ENCODE assay signal across 25 cellular contexts in genomic region chr2:11099122-11100065, GRCh38. TPM values are rescaled to one million over a fixed set of nuclear protein-coding genes. Genes with fewer than 3 reads are reported as not detected.
DNase-seq lines count a peak whose midpoint lies in the region; ATAC-seq and TF ChIP-seq lines count a peak whose summit lies in the region.
"Had no signal": no experiment of that assay in that cellular context is flagged by ENCODE, and none has a peak within 500 bp of the region (broad histone marks: within the 10 kb centered on the region; RNA-seq: fewer than 3 reads in every experiment).

No MANE protein-coding gene starts in this region.

- peaks cover 0 to 18% (median 0%) of the 10 kb centered on the region in 3 experiments for H3K27me3 ChIP-seq in neuronal stem cell (ENCODE audit: control insufficient read depth in 3 of 3, insufficient read depth in 3 of 3, low read depth in 1 of 3, low read length in 3 of 3)
- no peaks in the 10 kb centered on the region for H3K27me3 ChIP-seq in sigmoid colon

- no peak overlapping the region for H3K14ac ChIP-seq in neuronal stem cell (ENCODE audit: low read length)

- no peak overlapping the region for H4K8ac ChIP-seq in neuronal stem cell (ENCODE audit: low read depth, low read length)

- no peaks in the 10 kb centered on the region for H3K36me3 ChIP-seq in OCI-LY7 (ENCODE audit: insufficient read depth, low read length)
- no peaks in the 10 kb centered on the region for H3K36me3 ChIP-seq in neuronal stem cell (replicated peaks in 1 of 2; ENCODE audit: control insufficient read depth in 2 of 2, insufficient read depth in 2 of 2, low read length in 2 of 2)
- H3K36me3 ChIP-seq in sigmoid colon: no peaks in the 10 kb centered on the region
- H3K36me3 ChIP-seq: gastroesophageal sphincter had no signal

- no peak overlapping the region for H3K18ac ChIP-seq in neuronal stem cell (ENCODE audit: low read length)

- no peak overlapping the region for H3K4me3 ChIP-seq in GM12864 (ENCODE audit: low read depth, low read length)
- H3K4me3 ChIP-seq in OCI-LY7 (ENCODE audit: low read depth, low read length, poor library complexity, severe bottlenecking): no peak overlapping the region
- H3K4me3 ChIP-seq in neuronal stem cell (ENCODE audit: low read length in 2 of 2): no peak overlapping the region
- no peak overlapping the region for H3K4me3 ChIP-seq in sigmoid colon
- H3K4me3 ChIP-seq: gastroesophageal sphincter had no signal

- no peaks in the 10 kb centered on the region for H3K9me2 ChIP-seq in OCI-LY7 (ENCODE audit: insufficient read depth, low read length)

- H4K91ac ChIP-seq in neuronal stem cell (ENCODE audit: low read depth, low read length, poor library complexity): no peak overlapping the region

- POLR2A ChIA-PET in OCI-LY7 (lab: Charles Lee): no interaction called here

- no peak overlapping the region for H2BK12ac ChIP-seq in neuronal stem cell (ENCODE audit: low read length)

- H3K79me2 ChIP-seq in OCI-LY7 (ENCODE audit: insufficient read depth, low read depth, low read length): no peaks in the 10 kb centered on the region

- H4K20me1 ChIP-seq in OCI-LY7 (ENCODE audit: insufficient read depth, low read length): no peaks in the 10 kb centered on the region

- H3K27ac ChIP-seq in OCI-LY7 (ENCODE audit: low read depth, low read length, poor library complexity, severe bottlenecking): no peak overlapping the region
- no peak overlapping the region for H3K27ac ChIP-seq in neuronal stem cell (replicated peaks; ENCODE audit: low read length)
- no peak overlapping the region for H3K27ac ChIP-seq in sigmoid colon
- H3K27ac ChIP-seq: gastroesophageal sphincter, RWPE1 had no signal

- H2BK15ac ChIP-seq in neuronal stem cell (ENCODE audit: low read length): no peak overlapping the region

- H3K4ac ChIP-seq in neuronal stem cell (ENCODE audit: low read length): no peak overlapping the region

- TF ChIP-seq CTCF in GM12864 (IDR thresholded peaks at IDR 0.05; ENCODE audit: low read depth, low read length, missing control alignments) (peak; percentile 30), OCI-LY7 (conservative IDR thresholded peaks at IDR 0.05; ENCODE audit: low read length) (peak; percentile 41; the same call in 1 of the 2 replicates), sigmoid colon (IDR thresholded peaks at IDR 0.05) (no peak)

- H2BK5ac ChIP-seq in neuronal stem cell (ENCODE audit: low read length): no peak overlapping the region

- TF ChIP-seq EP300 in sigmoid colon (IDR thresholded peaks at IDR 0.05): no peak

- H3K9ac ChIP-seq in neuronal stem cell (ENCODE audit: low read depth, low read length, poor library complexity): peak overlapping the region; percentile 61

- peak in 2 of 3 experiments; percentile 25 to 40 for DNase-seq in NCI-H1417 (lab: John Stamatoyannopoulos, UW)
- DNase-seq in NCI-H1417 treated with DMSO at 0.1 percent for 48 hours (lab: John Stamatoyannopoulos, UW): no peak
- no peak for DNase-seq in GM12864 (ENCODE audit: low read depth)
- DNase-seq in OCI-LY7 (ENCODE audit: low spot score): peak; percentile 7
- no peak for DNase-seq in neuronal stem cell (ENCODE audit: low spot score)
- no peak for DNase-seq in sigmoid colon
- DNase-seq: 8988T; activated CD4-positive, alpha-beta T cell treated with anti-CD3 and anti-CD28 coated beads for 4 hours; activated naive CD4-positive, alpha-beta T cell treated with Interleukin-2 at 50 U/mL for 16 hours; activated T-cell treated with anti-CD3 and anti-CD28 coated beads, Interleukin-2, amount 50 U/mL, for 48 hours; cerebellar nuclear complex; EL; Kasumi-1; MV-4-11; NCI-H1694; NCI-H2171 treated with DMSO at 0.1 percent for 48 hours; NCI-H510A treated with DMSO at 0.1 percent for 48 hours; stimulated activated CD4-positive, alpha-beta T cell treated with anti-CD3 and anti-CD28 coated beads, Interleukin-4, amount 100 ng/mL, for 4 hours; stimulated activated naive B cell treated with anti-CD40 and anti-IgM and Interleukin-4, amounts not matched to agents 10 μg/mL and 1 μg/mL and 100 μg/mL, for 72 hours had no signal

- intact Hi-C loops in OCI-LY7 (cut with micrococcal nuclease; ENCODE audit: unreplicated experiment) (no loop called here), sigmoid colon (cut with DNase I) (no loop called here)

- H3K79me1 ChIP-seq in neuronal stem cell (ENCODE audit: low read depth, low read length): no peaks in the 10 kb centered on the region

- H2AFZ ChIP-seq in OCI-LY7 (ENCODE audit: low read length) (no peak overlapping the region), neuronal stem cell (ENCODE audit: low read length) (no peak overlapping the region)

- no peak overlapping the region for H2AK5ac ChIP-seq in neuronal stem cell (ENCODE audit: low read depth, low read length)

- H3K9me3 ChIP-seq in OCI-LY7 (ENCODE audit: low read length) (no peaks in the 10 kb centered on the region), neuronal stem cell (replicated peaks in 1 of 2; ENCODE audit: control insufficient read depth in 2 of 2, insufficient read depth in 1 of 2, low read depth in 1 of 2, low read length in 2 of 2) (no peaks in the 10 kb centered on the region), sigmoid colon (no peaks in the 10 kb centered on the region)
- H3K9me3 ChIP-seq: gastroesophageal sphincter had no signal

- BruUV-seq in OCI-LY7 (replicated peaks; lab: Mats Ljungman, UMichigan): no TSS peak

- H2BK120ac ChIP-seq in neuronal stem cell (ENCODE audit: low read depth, low read length): no peak overlapping the region

- TF ChIP-seq POLR2A in sigmoid colon (IDR thresholded peaks at IDR 0.05): no peak

- ATAC-seq in GM21737 (IDR thresholded peaks at IDR 0.05; ENCODE audit: unreplicated experiment) (no peak), HG02973 (IDR thresholded peaks at IDR 0.05; ENCODE audit: unreplicated experiment) (no peak)
- ATAC-seq: gastroesophageal sphincter; left lobe of liver; sciatic nerve; stimulated activated naive B cell treated with anti-CD40 and anti-IgM and Interleukin-4, amounts not matched to agents 10 μg/mL and 1 μg/mL and 100 μg/mL, for 72 hours had no signal

- no CpG with 5 or more reads among the region's 14 CpGs for WGBS in neuronal stem cell (ENCODE audit: extremely low coverage in 2 of 2, insufficient read length in 2 of 2, insufficient replicate concordance in 1 of 2), 2 donors
- WGBS in sigmoid colon, 2 donors: 91 to 94% methylated on average over 14 of the region's 14 CpGs

- H3K4me2 ChIP-seq in OCI-LY7 (ENCODE audit: low read length): no peak overlapping the region
- H3K4me2 ChIP-seq in neuronal stem cell (ENCODE audit: insufficient read depth, low read length, poor library complexity, severe bottlenecking): no peak overlapping the region

- H3K23ac ChIP-seq in neuronal stem cell (ENCODE audit: low read depth, low read length, poor library complexity): no peak overlapping the region

- CTCF ChIA-PET in OCI-LY7 (lab: Charles Lee; ENCODE audit: unreplicated experiment): no interaction called here

- H3K4me1 ChIP-seq in OCI-LY7 (ENCODE audit: insufficient read depth, low read length, poor library complexity, severe bottlenecking) (no peaks in the 10 kb centered on the region), neuronal stem cell (ENCODE audit: control insufficient read depth in 2 of 2, insufficient read depth in 1 of 2, low read depth in 1 of 2, low read length in 2 of 2) (peaks cover 0 to 6% of the 10 kb centered on the region in 2 donors), sigmoid colon (no peaks in the 10 kb centered on the region)
- H3K4me1 ChIP-seq: gastroesophageal sphincter had no signal

RNA-seq across cellular contexts. Expression of gene SLC66A3, which starts 55.9 kb away (rescaled TPM):
- total RNA-seq in OCI-LY7 (2014; rRNA removed; shearing (Covaris generic)): 5.4 and 6.0 TPM in 2 replicates
- total RNA-seq in OCI-LY7 (2022) (8.5 and 10.0 TPM in 2 replicates), sigmoid colon (10 to 100 TPM; 34.3 to 71.7 (median 43.0) TPM)
- polyA plus RNA-seq in neuronal stem cell (2013, experiment 1 of 2): 3.4 TPM
- 2.7 TPM for polyA plus RNA-seq in neuronal stem cell (2013, experiment 2 of 2)
- 10 to 100 TPM in 2 of 3 donors, 1 to 10 TPM in 1; 6.9 to 12.5 (median 11.4) TPM for polyA plus RNA-seq in sigmoid colon

Comparison
In these comparisons a context has a peak if more than half of its experiments do, and no peak if none do; other contexts are left out.
1. DNase-seq: peak in NCI-H1417 (2 of 3) and OCI-LY7 (single experiment); none in NCI-H1417 treated with DMSO at 0.1 percent for 48 hours (single experiment), GM12864 (single experiment), neuronal stem cell (single experiment) and sigmoid colon (single experiment).
2. CTCF ChIP-seq: peak in GM12864 (single experiment) and OCI-LY7 (single experiment); none in sigmoid colon (0 of 4).